Comparison of ENCODE assay signal across 1 cellular context in the genomic region with DNA sequence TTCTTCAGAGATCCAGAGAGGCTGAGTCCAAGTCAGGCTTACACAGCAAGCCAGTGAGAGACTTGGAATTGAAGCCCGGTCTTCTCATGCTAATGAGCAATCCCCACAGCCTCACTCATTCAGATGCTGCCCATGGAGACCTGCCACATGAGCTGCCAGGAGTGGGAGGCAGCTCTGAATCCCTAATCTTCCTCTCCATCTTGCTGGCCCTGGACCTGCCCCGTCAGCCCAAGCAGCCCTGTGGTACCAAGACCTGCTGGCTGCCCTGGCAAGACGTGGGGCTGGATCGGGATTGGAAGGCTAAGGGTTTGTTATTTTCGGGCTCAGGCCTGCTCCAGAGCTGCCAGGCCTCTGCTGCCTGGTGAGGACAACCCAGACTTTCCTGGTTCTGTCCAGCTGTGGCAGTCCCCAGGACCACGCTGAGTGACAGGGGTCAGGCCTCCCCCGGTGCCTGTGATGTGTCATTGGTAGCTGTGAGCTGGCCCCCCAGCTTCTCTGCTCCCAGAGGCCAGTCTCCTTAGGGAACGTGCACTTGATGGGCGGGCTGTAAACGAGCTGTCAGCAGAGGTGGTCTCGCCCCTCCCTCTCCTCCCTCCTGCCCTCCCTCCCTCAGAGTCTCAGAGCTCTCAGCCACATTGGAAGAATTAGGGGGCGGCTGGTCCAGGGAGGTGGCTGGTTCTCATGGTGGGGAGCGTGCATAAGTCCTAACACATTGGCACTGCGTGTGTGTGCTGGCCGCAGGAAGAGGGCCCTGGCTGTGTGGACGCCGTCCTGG.
TF ChIP-seq lines count a peak whose summit lies in the region.

No MANE protein-coding gene starts in this region.

TF ChIP-seq in IMR-90, 13 proteins besides CTCF, POLR2A, EP300 and RAD21:
- TF ChIP-seq SMC3 (IDR thresholded peaks at IDR 0.05; ENCODE audit: low read depth, low read length) (no peak), MAZ (IDR thresholded peaks at IDR 0.05; ENCODE audit: borderline replicate concordance, low read depth, low read length) (no peak), FOS (IDR thresholded peaks at IDR 0.05; ENCODE audit: low read depth, low read length) (no peak), MAFK (IDR thresholded peaks at IDR 0.05; ENCODE audit: low read depth, low read length) (no peak), CHD1 (IDR thresholded peaks at IDR 0.05; ENCODE audit: low read depth, low read length) (no peak), MXI1 (IDR thresholded peaks at IDR 0.05; ENCODE audit: borderline replicate concordance, low read depth, low read length) (no peak), CEBPB (IDR thresholded peaks at IDR 0.05; ENCODE audit: low read depth, low read length) (no peak)
- TF ChIP-seq, protein P1, sequence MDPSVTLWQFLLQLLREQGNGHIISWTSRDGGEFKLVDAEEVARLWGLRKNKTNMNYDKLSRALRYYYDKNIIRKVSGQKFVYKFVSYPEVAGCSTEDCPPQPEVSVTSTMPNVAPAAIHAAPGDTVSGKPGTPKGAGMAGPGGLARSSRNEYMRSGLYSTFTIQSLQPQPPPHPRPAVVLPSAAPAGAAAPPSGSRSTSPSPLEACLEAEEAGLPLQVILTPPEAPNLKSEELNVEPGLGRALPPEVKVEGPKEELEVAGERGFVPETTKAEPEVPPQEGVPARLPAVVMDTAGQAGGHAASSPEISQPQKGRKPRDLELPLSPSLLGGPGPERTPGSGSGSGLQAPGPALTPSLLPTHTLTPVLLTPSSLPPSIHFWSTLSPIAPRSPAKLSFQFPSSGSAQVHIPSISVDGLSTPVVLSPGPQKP (IDR thresholded peaks at IDR 0.05; ENCODE audit: borderline replicate concordance, low read depth, low read length) = no peak
- TF ChIP-seq, protein P2, sequence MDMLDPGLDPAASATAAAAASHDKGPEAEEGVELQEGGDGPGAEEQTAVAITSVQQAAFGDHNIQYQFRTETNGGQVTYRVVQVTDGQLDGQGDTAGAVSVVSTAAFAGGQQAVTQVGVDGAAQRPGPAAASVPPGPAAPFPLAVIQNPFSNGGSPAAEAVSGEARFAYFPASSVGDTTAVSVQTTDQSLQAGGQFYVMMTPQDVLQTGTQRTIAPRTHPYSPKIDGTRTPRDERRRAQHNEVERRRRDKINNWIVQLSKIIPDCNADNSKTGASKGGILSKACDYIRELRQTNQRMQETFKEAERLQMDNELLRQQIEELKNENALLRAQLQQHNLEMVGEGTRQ (IDR thresholded peaks at IDR 0.05; ENCODE audit: low read depth, low read length) = no peak
